Comparison of ENCODE assay signal across 8 cellular contexts in the genomic region with DNA sequence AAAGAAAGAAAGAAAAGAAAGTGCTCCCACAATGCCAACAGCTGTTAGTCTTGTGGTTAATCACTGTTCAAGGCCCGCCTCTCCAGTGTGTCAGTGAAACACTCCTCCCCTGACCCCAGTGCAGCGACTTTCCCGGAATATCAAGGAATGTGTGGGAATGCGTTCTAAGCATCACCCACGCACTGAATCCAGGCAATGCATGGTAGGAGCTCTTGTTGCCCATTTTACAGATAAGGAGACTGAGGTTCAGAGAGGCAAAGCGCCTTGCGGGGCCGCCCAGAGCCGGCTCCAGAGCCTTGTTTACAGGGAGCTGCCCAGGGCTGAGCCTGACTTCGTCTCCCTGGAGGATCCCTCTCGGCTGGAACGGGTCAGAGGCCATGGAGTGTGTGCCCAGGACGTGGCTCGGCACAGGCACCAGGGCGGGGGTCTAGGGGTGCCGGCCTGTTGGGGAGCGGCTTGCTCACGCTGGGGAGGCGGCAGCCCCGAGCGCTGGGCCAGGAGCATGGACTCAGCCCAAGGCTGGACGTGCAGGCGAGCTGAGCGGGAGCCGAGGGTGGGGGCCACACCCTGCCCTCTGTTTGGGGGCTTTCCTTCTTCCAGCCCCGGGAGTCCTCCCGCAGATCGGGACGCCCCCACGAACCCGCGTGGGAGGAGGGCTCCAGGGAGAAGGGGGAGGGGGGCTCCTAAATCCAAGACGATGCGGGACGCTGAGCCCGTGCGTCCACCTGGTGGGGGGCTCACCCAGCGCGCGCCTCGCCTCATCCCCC. TPM values are rescaled to one million over a fixed set of nuclear protein-coding genes. Genes with fewer than 3 reads are reported as not detected.
DNase-seq lines count a peak whose midpoint lies in the region; ATAC-seq and TF ChIP-seq lines count a peak whose summit lies in the region.

No MANE protein-coding gene starts in this region.

- TF ChIP-seq CTCF in transverse colon (IDR thresholded peaks at IDR 0.05), result no peak

- H3K27me3 ChIP-seq in duodenal mucosa (ENCODE audit: control insufficient read depth in 1 of 2, insufficient read depth in 2 of 2, low read length in 2 of 2) (no peaks in the 10 kb centered on the region), transverse colon (no peaks in the 10 kb centered on the region)

- H3K4me3 ChIP-seq in duodenal mucosa (ENCODE audit: low read depth in 1 of 2, low read length in 2 of 2) (peak overlapping the region; percentile 74 to 75), transverse colon (peak overlapping the region; percentile 44 to 87 (median 80))

- H3K4me1 ChIP-seq in duodenal mucosa (ENCODE audit: control insufficient read depth in 1 of 2, insufficient read depth in 2 of 2, low read length in 2 of 2) (peaks cover 10 to 39% of the 10 kb centered on the region in 2 donors), transverse colon (peaks cover 18 to 64% (median 40%) of the 10 kb centered on the region in 4 donors)

- DNase-seq in AG08395 (ENCODE audit: low spot score) (peak; percentile 75), lung microvascular endothelial cell (ENCODE audit: low read depth in 2 of 2) (peak; percentile 55 to 82), transverse colon (peak; percentile 40), NCI-H2107 treated with DMSO at 0.1 percent for 48 hours (lab: John Stamatoyannopoulos, UW; ENCODE audit: unreplicated experiment) (no peak)

- no peak for TF ChIP-seq EP300 in transverse colon (IDR thresholded peaks at IDR 0.05; ENCODE audit: low read depth)

- H3K9me3 ChIP-seq in duodenal mucosa (ENCODE audit: control insufficient read depth in 1 of 2, low read length in 2 of 2), result peaks cover 5 to 7% of the 10 kb centered on the region in 2 donors
- H3K9me3 ChIP-seq in transverse colon, result no peaks in the 10 kb centered on the region

- WGBS in transverse colon (ENCODE audit: low coverage in 1 of 2), 2 donors, result 6 to 7% methylated on average over 4 to 32 of the region's 41 CpGs

- intact Hi-C loops in transverse colon (cut with DNase I; ENCODE audit: low total_unique reads), result no loop called here

- H3K36me3 ChIP-seq in duodenal mucosa (ENCODE audit: control insufficient read depth in 1 of 2, insufficient read depth in 2 of 2, low read length in 2 of 2) (peaks cover 15 to 25% of the 10 kb centered on the region in 2 donors), transverse colon (peaks cover 0 to 26% (median 8%) of the 10 kb centered on the region in 4 donors)

- ATAC-seq in GM21447 (IDR thresholded peaks at IDR 0.05; ENCODE audit: unreplicated experiment) (peak; percentile 4), GM19455 (IDR thresholded peaks at IDR 0.05; ENCODE audit: unreplicated experiment) (no peak)

- TF ChIP-seq POLR2A in Raji (IDR thresholded peaks at IDR 0.05; ENCODE audit: insufficient read depth, low read depth, low read length) (0 out of 2 replicates have a peak, but pooled peaks have one; percentile 1), transverse colon (IDR thresholded peaks at IDR 0.05) (no peak)

- in situ Hi-C loops in transverse colon (cut with MboI; ENCODE audit: low pct_ligation_motif_present in 1 of 4, low pct_unique_long_range_greater_than_20kb in 1 of 4, low sequenced_read_pairs in 3 of 4), result no loop called here

- H3K27ac ChIP-seq in duodenal mucosa (ENCODE audit: low read depth, low read length) (peak overlapping the region; percentile 88), transverse colon (peak overlapping the region; percentile 88 to 93 (median 90))

- H3K9ac ChIP-seq in duodenal mucosa (ENCODE audit: low read depth in 1 of 2, low read length in 2 of 2), result peak overlapping the region; percentile 57 to 63

RNA-seq across cellular contexts. Expression of a gene that starts 0.8 kb away (rescaled TPM):
- total RNA-seq in lung microvascular endothelial cell, result 23.5 and 30.0 TPM in 2 replicates
- 10 to 100 TPM; 41.0 to 80.4 (median 75.7) TPM for total RNA-seq in transverse colon

RNA-seq across cellular contexts. Expression of a gene that starts 18.2 kb away (rescaled TPM):
- total RNA-seq in lung microvascular endothelial cell, result 25.5 and 26.6 TPM in 2 replicates
- total RNA-seq in transverse colon, result 10 to 100 TPM; 16.7 to 66.1 (median 47.3) TPM

RNA-seq across cellular contexts. Expression of a gene that starts 21.1 kb away (rescaled TPM):
- total RNA-seq in lung microvascular endothelial cell, result 22.0 and 24.8 TPM in 2 replicates
- total RNA-seq in transverse colon, result 100 to 1,000 TPM in 1 of 4 donors, 10 to 100 TPM in 3; 24.7 to 110 (median 62.4) TPM

RNA-seq across cellular contexts. Expression of a gene that starts 32.0 kb away (rescaled TPM):
- total RNA-seq in lung microvascular endothelial cell, result 0.44 and 0.60 TPM in 2 replicates
- 1 to 10 TPM in 1 of 4 donors, not detected in 3; 4.6 TPM for total RNA-seq in transverse colon

RNA-seq across cellular contexts. Expression of a gene that starts 39.0 kb away (rescaled TPM):
- total RNA-seq in lung microvascular endothelial cell, result 8.9 and 12.3 TPM in 2 replicates
- total RNA-seq in transverse colon, result 100 to 1,000 TPM in 1 of 4 donors, 10 to 100 TPM in 3; 20.6 to 249 (median 26.3) TPM
